In genomic region chr1:234875328-234875952, GRCh38 we compare ENCODE assay signal across 12 cellular contexts.
DNase-seq lines count a peak whose midpoint lies in the region; ATAC-seq and TF ChIP-seq lines count a peak whose summit lies in the region.
"Had no signal": no experiment of that assay in that cellular context is flagged by ENCODE, and none has a peak within 500 bp of the region (broad histone marks: within the 10 kb centered on the region; RNA-seq: fewer than 3 reads in every experiment).

No MANE protein-coding gene starts in this region.

- CTCF ChIA-PET in A673 (lab: Charles Lee) = no interaction called here

- 64 to 70% methylated on average over 17 of the region's 17 CpGs for WGBS in body of pancreas, 2 donors

- H3K4me1 ChIP-seq in body of pancreas (peaks cover 18% of the 10 kb centered on the region), mucosa of stomach (ENCODE audit: control insufficient read depth, insufficient read depth, low read length) (peaks cover 37% of the 10 kb centered on the region), A673 (ENCODE audit: insufficient read depth, low read length, poor library complexity, severe bottlenecking) (no peaks in the 10 kb centered on the region)

- BruUV-seq in A673 (replicated peaks; lab: Mats Ljungman, UMichigan) = no TSS peak

- H3K4me3 ChIP-seq in body of pancreas (no peak overlapping the region), mucosa of stomach (ENCODE audit: low read length) (no peak overlapping the region), A673 (ENCODE audit: low read depth, low read length, poor library complexity, severe bottlenecking) (no peak overlapping the region)

- no peak for DNase-seq in stimulated activated naive CD8-positive, alpha-beta T cell treated with anti-CD3 and anti-CD28 coated beads, Interleukin-15, amount 100 ng/mL, for 72 hours
- DNase-seq in body of pancreas (peak; percentile 74 to 89 (median 82)), NCI-H2227 (lab: John Stamatoyannopoulos, UW; ENCODE audit: unreplicated experiment) (no peak), A673 (ENCODE audit: low spot score) (no peak), COR-L47 (lab: John Stamatoyannopoulos, UW) (no peak)
- DNase-seq: activated T-cell treated with anti-CD3 and anti-CD28 coated beads, Interleukin-2, amount 50 U/mL, for 1 hour; glutamatergic neuron; WERI-Rb-1 had no signal

- peak overlapping the region; percentile 75 to 92 (median 88) for H3K27ac ChIP-seq in body of pancreas
- H3K27ac ChIP-seq in A673 (ENCODE audit: low read depth, low read length, poor library complexity, severe bottlenecking) = no peak overlapping the region
- H3K27ac ChIP-seq: WERI-Rb-1 had no signal

- POLR2A ChIA-PET in A673 (lab: Charles Lee; ENCODE audit: low non-redundant PET) = no interaction called here

- no peak overlapping the region for H3K4me3 Mint-ChIP-seq in stimulated activated naive CD8-positive, alpha-beta T cell treated with anti-CD3 and anti-CD28 coated beads, Interleukin-15, Interleukin-2, amounts not matched to agents 100 ng/mL and 50 ng/mL, for 24 hours
- no peak overlapping the region for H3K4me3 Mint-ChIP-seq in stimulated activated naive CD8-positive, alpha-beta T cell treated with anti-CD3 and anti-CD28 coated beads, Interleukin-15, amount 100 ng/mL, for 72 hours

- H3K9me3 Mint-ChIP-seq in stimulated activated naive CD8-positive, alpha-beta T cell treated with anti-CD3 and anti-CD28 coated beads, Interleukin-15, Interleukin-2, amounts not matched to agents 100 ng/mL and 50 ng/mL, for 24 hours = no peaks in the 10 kb centered on the region
- H3K9me3 Mint-ChIP-seq in stimulated activated naive CD8-positive, alpha-beta T cell treated with anti-CD3 and anti-CD28 coated beads, Interleukin-15, amount 100 ng/mL, for 72 hours = no peaks in the 10 kb centered on the region

- H3K27ac Mint-ChIP-seq in stimulated activated naive CD8-positive, alpha-beta T cell treated with anti-CD3 and anti-CD28 coated beads, Interleukin-15, Interleukin-2, amounts not matched to agents 100 ng/mL and 50 ng/mL, for 24 hours = peak overlapping the region; percentile 8
- no peak overlapping the region for H3K27ac Mint-ChIP-seq in stimulated activated naive CD8-positive, alpha-beta T cell treated with anti-CD3 and anti-CD28 coated beads, Interleukin-15, amount 100 ng/mL, for 72 hours

- H3K36me3 Mint-ChIP-seq in stimulated activated naive CD8-positive, alpha-beta T cell treated with anti-CD3 and anti-CD28 coated beads, Interleukin-15, Interleukin-2, amounts not matched to agents 100 ng/mL and 50 ng/mL, for 24 hours (ENCODE audit: low read depth) = no peaks in the 10 kb centered on the region

- H3K27me3 ChIP-seq in body of pancreas (no peaks in the 10 kb centered on the region), mucosa of stomach (ENCODE audit: control insufficient read depth, insufficient read depth, low read length) (no peaks in the 10 kb centered on the region), A673 (replicated peaks; ENCODE audit: insufficient read depth, low read depth, low read length, poor library complexity) (no peaks in the 10 kb centered on the region)

- H3K36me3 ChIP-seq in body of pancreas (replicated peaks in 1 of 2; ENCODE audit: insufficient read depth in 1 of 2, low read depth in 2 of 2) = no peaks in the 10 kb centered on the region
- H3K36me3 ChIP-seq in mucosa of stomach (ENCODE audit: control insufficient read depth, insufficient read depth, low read length) = no peaks in the 10 kb centered on the region
- no peaks in the 10 kb centered on the region for H3K36me3 ChIP-seq in A673 (ENCODE audit: insufficient read depth, low read length, poor library complexity, severe bottlenecking)
- H3K36me3 ChIP-seq: WERI-Rb-1 had no signal

- no peaks in the 10 kb centered on the region for H3K27me3 Mint-ChIP-seq in stimulated activated naive CD8-positive, alpha-beta T cell treated with anti-CD3 and anti-CD28 coated beads, Interleukin-15, Interleukin-2, amounts not matched to agents 100 ng/mL and 50 ng/mL, for 24 hours
- H3K27me3 Mint-ChIP-seq in stimulated activated naive CD8-positive, alpha-beta T cell treated with anti-CD3 and anti-CD28 coated beads, Interleukin-15, amount 100 ng/mL, for 72 hours = no peaks in the 10 kb centered on the region

- no peak for TF ChIP-seq POLR2A in body of pancreas (IDR thresholded peaks at IDR 0.05)

- H3K9ac ChIP-seq in mucosa of stomach (ENCODE audit: low read length) = peak overlapping the region; percentile 24

- H3K9me3 ChIP-seq in body of pancreas (no peaks in the 10 kb centered on the region), mucosa of stomach (ENCODE audit: control insufficient read depth, low read length) (no peaks in the 10 kb centered on the region), A673 (ENCODE audit: low read depth, low read length, poor library complexity, severe bottlenecking) (no peaks in the 10 kb centered on the region)

- H3K4me1 Mint-ChIP-seq in stimulated activated naive CD8-positive, alpha-beta T cell treated with anti-CD3 and anti-CD28 coated beads, Interleukin-15, Interleukin-2, amounts not matched to agents 100 ng/mL and 50 ng/mL, for 24 hours (ENCODE audit: low read depth) = peaks cover 66% of the 10 kb centered on the region
- H3K4me1 Mint-ChIP-seq in stimulated activated naive CD8-positive, alpha-beta T cell treated with anti-CD3 and anti-CD28 coated beads, Interleukin-15, amount 100 ng/mL, for 72 hours = peaks cover 63% of the 10 kb centered on the region

- ATAC-seq in stimulated activated naive CD8-positive, alpha-beta T cell treated with anti-CD3 and anti-CD28 coated beads, Interleukin-15, amount 100 ng/mL, for 72 hours = no peak
- ATAC-seq in body of pancreas (peak; percentile 79), GM18909 (IDR thresholded peaks at IDR 0.05; ENCODE audit: poor library complexity, unreplicated experiment) (no peak)
- ATAC-seq: HCT116 had no signal

- TF ChIP-seq CTCF in body of pancreas (IDR thresholded peaks at IDR 0.05) = no peak
- TF ChIP-seq CTCF in A673 (conservative IDR thresholded peaks at IDR 0.05; ENCODE audit: low read depth, low read length) = no peak

- intact Hi-C loops in body of pancreas (cut with DNase I) = no loop called here
- intact Hi-C loops in A673 (cut with micrococcal nuclease; ENCODE audit: unreplicated experiment) = no loop called here

Comparison
In these comparisons a context has a peak if more than half of its experiments do, and no peak if none do; other contexts are left out.
1. DNase-seq: peak in body of pancreas (4 of 4); none in stimulated activated naive CD8-positive, alpha-beta T cell treated with anti-CD3 and anti-CD28 coated beads, Interleukin-15, amount 100 ng/mL, for 72 hours (0 of 2), NCI-H2227 (single experiment), A673 (single experiment) and COR-L47 (single experiment).